ENCODE assay signal across 1 cellular context in the genomic region with DNA sequence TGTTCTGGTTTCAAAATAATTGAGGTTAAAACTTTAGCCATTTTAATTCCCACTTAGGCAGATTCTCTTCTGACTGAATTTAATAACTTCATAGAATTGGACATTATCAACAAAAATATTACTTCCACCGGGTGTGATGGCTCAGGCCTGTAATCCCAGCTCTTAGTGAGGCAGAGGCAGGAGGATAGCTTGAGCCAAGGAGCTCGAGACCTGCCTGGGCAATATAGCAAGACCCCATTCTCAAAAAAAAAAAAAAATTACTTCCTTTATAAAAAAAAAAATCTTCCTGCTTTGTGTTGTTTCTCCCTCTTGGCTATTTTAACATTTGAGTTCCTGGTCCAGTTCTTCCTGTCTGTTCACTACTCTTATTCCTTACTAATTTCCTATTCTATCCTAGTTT.
TF ChIP-seq lines count a peak whose summit lies in the region.

No MANE protein-coding gene starts in this region.

TF ChIP-seq in WTC11, 78 proteins besides CTCF, POLR2A, EP300 and RAD21 (continued from another document):
- TF ChIP-seq, protein P1, sequence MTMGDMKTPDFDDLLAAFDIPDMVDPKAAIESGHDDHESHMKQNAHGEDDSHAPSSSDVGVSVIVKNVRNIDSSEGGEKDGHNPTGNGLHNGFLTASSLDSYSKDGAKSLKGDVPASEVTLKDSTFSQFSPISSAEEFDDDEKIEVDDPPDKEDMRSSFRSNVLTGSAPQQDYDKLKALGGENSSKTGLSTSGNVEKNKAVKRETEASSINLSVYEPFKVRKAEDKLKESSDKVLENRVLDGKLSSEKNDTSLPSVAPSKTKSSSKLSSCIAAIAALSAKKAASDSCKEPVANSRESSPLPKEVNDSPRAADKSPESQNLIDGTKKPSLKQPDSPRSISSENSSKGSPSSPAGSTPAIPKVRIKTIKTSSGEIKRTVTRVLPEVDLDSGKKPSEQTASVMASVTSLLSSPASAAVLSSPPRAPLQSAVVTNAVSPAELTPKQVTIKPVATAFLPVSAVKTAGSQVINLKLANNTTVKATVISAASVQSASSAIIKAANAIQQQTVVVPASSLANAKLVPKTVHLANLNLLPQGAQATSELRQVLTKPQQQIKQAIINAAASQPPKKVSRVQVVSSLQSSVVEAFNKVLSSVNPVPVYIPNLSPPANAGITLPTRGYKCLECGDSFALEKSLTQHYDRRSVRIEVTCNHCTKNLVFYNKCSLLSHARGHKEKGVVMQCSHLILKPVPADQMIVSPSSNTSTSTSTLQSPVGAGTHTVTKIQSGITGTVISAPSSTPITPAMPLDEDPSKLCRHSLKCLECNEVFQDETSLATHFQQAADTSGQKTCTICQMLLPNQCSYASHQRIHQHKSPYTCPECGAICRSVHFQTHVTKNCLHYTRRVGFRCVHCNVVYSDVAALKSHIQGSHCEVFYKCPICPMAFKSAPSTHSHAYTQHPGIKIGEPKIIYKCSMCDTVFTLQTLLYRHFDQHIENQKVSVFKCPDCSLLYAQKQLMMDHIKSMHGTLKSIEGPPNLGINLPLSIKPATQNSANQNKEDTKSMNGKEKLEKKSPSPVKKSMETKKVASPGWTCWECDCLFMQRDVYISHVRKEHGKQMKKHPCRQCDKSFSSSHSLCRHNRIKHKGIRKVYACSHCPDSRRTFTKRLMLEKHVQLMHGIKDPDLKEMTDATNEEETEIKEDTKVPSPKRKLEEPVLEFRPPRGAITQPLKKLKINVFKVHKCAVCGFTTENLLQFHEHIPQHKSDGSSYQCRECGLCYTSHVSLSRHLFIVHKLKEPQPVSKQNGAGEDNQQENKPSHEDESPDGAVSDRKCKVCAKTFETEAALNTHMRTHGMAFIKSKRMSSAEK (CRISPR knock-in tag; IDR thresholded peaks at IDR 0.05; ENCODE audit: borderline replicate concordance), result no peak
- TF ChIP-seq, protein P2, sequence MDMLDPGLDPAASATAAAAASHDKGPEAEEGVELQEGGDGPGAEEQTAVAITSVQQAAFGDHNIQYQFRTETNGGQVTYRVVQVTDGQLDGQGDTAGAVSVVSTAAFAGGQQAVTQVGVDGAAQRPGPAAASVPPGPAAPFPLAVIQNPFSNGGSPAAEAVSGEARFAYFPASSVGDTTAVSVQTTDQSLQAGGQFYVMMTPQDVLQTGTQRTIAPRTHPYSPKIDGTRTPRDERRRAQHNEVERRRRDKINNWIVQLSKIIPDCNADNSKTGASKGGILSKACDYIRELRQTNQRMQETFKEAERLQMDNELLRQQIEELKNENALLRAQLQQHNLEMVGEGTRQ (CRISPR knock-in tag; IDR thresholded peaks at IDR 0.05), result no peak
- TF ChIP-seq, protein P3, sequence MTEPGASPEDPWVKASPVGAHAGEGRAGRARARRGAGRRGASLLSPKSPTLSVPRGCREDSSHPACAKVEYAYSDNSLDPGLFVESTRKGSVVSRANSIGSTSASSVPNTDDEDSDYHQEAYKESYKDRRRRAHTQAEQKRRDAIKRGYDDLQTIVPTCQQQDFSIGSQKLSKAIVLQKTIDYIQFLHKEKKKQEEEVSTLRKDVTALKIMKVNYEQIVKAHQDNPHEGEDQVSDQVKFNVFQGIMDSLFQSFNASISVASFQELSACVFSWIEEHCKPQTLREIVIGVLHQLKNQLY (CRISPR knock-in tag; IDR thresholded peaks at IDR 0.05), result no peak
- TF ChIP-seq FOXK1 (CRISPR knock-in tag; IDR thresholded peaks at IDR 0.05), result no peak
